In the genomic region with DNA sequence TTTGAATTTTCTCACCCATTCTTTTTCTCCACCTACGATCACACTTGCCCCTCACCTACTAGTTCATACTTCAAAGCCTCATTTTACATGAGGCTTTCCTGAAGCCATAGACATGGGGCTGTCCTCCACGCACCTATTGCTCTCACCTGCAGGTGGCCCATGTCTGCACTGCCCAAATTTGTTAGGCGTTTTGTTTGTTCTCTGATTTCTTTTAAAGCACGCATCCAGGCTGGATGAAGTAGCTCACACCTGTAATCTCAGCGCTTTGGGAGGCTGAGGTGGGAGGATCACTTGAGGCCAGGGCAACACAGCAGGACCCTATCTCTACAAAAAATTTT, we compare ENCODE assay signal across 10 cellular contexts.
DNase-seq lines count a peak whose midpoint lies in the region; ATAC-seq and TF ChIP-seq lines count a peak whose summit lies in the region.
"Had no signal": no experiment of that assay in that cellular context is flagged by ENCODE, and none has a peak within 500 bp of the region (broad histone marks: within the 10 kb centered on the region; RNA-seq: fewer than 3 reads in every experiment).

No MANE protein-coding gene starts in this region.

- peak overlapping the region; percentile 96 for H3K27ac Mint-ChIP-seq in activated B cell treated with CpG ODN at 0.5 μM for 24 hours
- H3K27ac Mint-ChIP-seq in natural killer cell treated with Interleukin-12 subunit alpha and Interleukin-12 subunit beta and Interleukin-15 and Interleukin-18, amount 100 ng/mL, for 72 hours: peak overlapping the region; percentile 100

- H3K9me3 Mint-ChIP-seq in activated B cell treated with CpG ODN at 0.5 μM for 24 hours: no peaks in the 10 kb centered on the region
- H3K9me3 Mint-ChIP-seq in natural killer cell treated with Interleukin-12 subunit alpha and Interleukin-12 subunit beta and Interleukin-15 and Interleukin-18, amount 100 ng/mL, for 72 hours: no peaks in the 10 kb centered on the region

- peaks cover 87% of the 10 kb centered on the region for H3K4me1 Mint-ChIP-seq in activated B cell treated with CpG ODN at 0.5 μM for 24 hours
- H3K4me1 Mint-ChIP-seq in natural killer cell treated with Interleukin-12 subunit alpha and Interleukin-12 subunit beta and Interleukin-15 and Interleukin-18, amount 100 ng/mL, for 72 hours (ENCODE audit: low read depth in 2 of 2): peaks cover 74 to 76% of the 10 kb centered on the region in 2 donors

- peak; percentile 14 for ATAC-seq in HG02610 (IDR thresholded peaks at IDR 0.05; ENCODE audit: unreplicated experiment)
- peak; percentile 19 for ATAC-seq in activated B cell treated with CpG ODN at 0.5 μM for 24 hours (ENCODE audit: low read depth)
- peak; percentile 5 to 20 for ATAC-seq in natural killer cell treated with Interleukin-12 subunit alpha and Interleukin-12 subunit beta and Interleukin-15 and Interleukin-18, amount 100 ng/mL, for 72 hours
- ATAC-seq in HG03196 (IDR thresholded peaks at IDR 0.05; ENCODE audit: unreplicated experiment): no peak
- no peak for ATAC-seq in activated CD4-positive, CD25-positive, alpha-beta regulatory T cell treated with anti-CD3 and anti-CD28 coated beads, Interleukin-2, amount 50 U/mL, for 24 hours
- ATAC-seq: A549 had no signal

- peaks cover 43% of the 10 kb centered on the region for H3K36me3 Mint-ChIP-seq in activated B cell treated with CpG ODN at 0.5 μM for 24 hours (ENCODE audit: low read depth)
- peaks cover 6% of the 10 kb centered on the region for H3K36me3 Mint-ChIP-seq in natural killer cell treated with Interleukin-12 subunit alpha and Interleukin-12 subunit beta and Interleukin-15 and Interleukin-18, amount 100 ng/mL, for 72 hours

- H3K27me3 Mint-ChIP-seq in activated B cell treated with CpG ODN at 0.5 μM for 24 hours: no peaks in the 10 kb centered on the region
- H3K27me3 Mint-ChIP-seq in natural killer cell treated with Interleukin-12 subunit alpha and Interleukin-12 subunit beta and Interleukin-15 and Interleukin-18, amount 100 ng/mL, for 72 hours: no peaks in the 10 kb centered on the region

- no peak for TF ChIP-seq CTCF in activated B cell treated with CpG ODN at 0.5 μM for 24 hours (IDR thresholded peaks at IDR 0.05)

- intact Hi-C loops in activated B cell treated with CpG ODN at 0.5 μM for 24 hours (cut with micrococcal nuclease): loop anchor here (1.0 to 5.0 kb wide), 6 partner anchors 8 to 920 kb away; partner anchors contain the start of gene TRIM38

- POLR2A ChIA-PET in activated B cell treated with CpG ODN at 0.5 μM for 24 hours (lab: Charles Lee): interaction anchor here (0.5 to 4.6 kb wide), 16 partner anchors 10 to 1142 kb away, joined by 3 to 120 read pairs (median 6); partner anchors contain the start of gene RIPOR2

- H3K4me3 Mint-ChIP-seq in activated B cell treated with CpG ODN at 0.5 μM for 24 hours: peak overlapping the region; percentile 99
- peak overlapping the region; percentile 99 for H3K4me3 Mint-ChIP-seq in natural killer cell treated with Interleukin-12 subunit alpha and Interleukin-12 subunit beta and Interleukin-15 and Interleukin-18, amount 100 ng/mL, for 72 hours

- DNase-seq in NCI-H2081 (lab: John Stamatoyannopoulos, UW) (peak; percentile 19 to 20), NCI-H2081 treated with DMSO at 0.1 percent for 48 hours (lab: John Stamatoyannopoulos, UW) (no peak), activated B cell treated with CpG ODN at 0.5 μM for 24 hours (no peak)
- no peak for DNase-seq in natural killer cell treated with Interleukin-12 subunit alpha and Interleukin-12 subunit beta and Interleukin-15 and Interleukin-18, amount 100 ng/mL, for 72 hours (ENCODE audit: low spot score)
- DNase-seq in stimulated activated CD4-positive, alpha-beta T cell treated with anti-CD3 and anti-CD28 coated beads, Interleukin-15, amount 100 ng/mL, for 24 hours: no peak
- DNase-seq: cerebellar nuclear complex had no signal

- CTCF ChIA-PET in activated B cell treated with CpG ODN at 0.5 μM for 24 hours (lab: Charles Lee): interaction anchor here (0.6 to 5.7 kb wide), 9 partner anchors 11 to 187 kb away, joined by 3 to 36 read pairs (median 5); no protein-coding TSS in a partner anchor

Comparison
In these comparisons a context has a peak if more than half of its experiments do, and no peak if none do; other contexts are left out.
1. DNase-seq: peak in NCI-H2081 (2 of 2); none in NCI-H2081 treated with DMSO at 0.1 percent for 48 hours (single experiment), activated B cell treated with CpG ODN at 0.5 μM for 24 hours (single experiment), natural killer cell treated with Interleukin-12 subunit alpha and Interleukin-12 subunit beta and Interleukin-15 and Interleukin-18, amount 100 ng/mL, for 72 hours (single experiment) and stimulated activated CD4-positive, alpha-beta T cell treated with anti-CD3 and anti-CD28 coated beads, Interleukin-15, amount 100 ng/mL, for 24 hours (single experiment).
2. ATAC-seq: peak in HG02610 (single experiment), activated B cell treated with CpG ODN at 0.5 μM for 24 hours (single experiment) and natural killer cell treated with Interleukin-12 subunit alpha and Interleukin-12 subunit beta and Interleukin-15 and Interleukin-18, amount 100 ng/mL, for 72 hours (2 of 2); none in HG03196 (single experiment) and activated CD4-positive, CD25-positive, alpha-beta regulatory T cell treated with anti-CD3 and anti-CD28 coated beads, Interleukin-2, amount 50 U/mL, for 24 hours (0 of 2).